ENCODE assay signal across 9 cellular contexts in genomic region chr1:217134857-217135568, GRCh38.
DNase-seq lines count a peak whose midpoint lies in the region; ATAC-seq and TF ChIP-seq lines count a peak whose summit lies in the region.
"Had no signal": no experiment of that assay in that cellular context is flagged by ENCODE, and none has a peak within 500 bp of the region (broad histone marks: within the 10 kb centered on the region; RNA-seq: fewer than 3 reads in every experiment).

No MANE protein-coding gene starts in this region.

- no peak for TF ChIP-seq EP300 in gastroesophageal sphincter (IDR thresholded peaks at IDR 0.05)

- peak; percentile 55 for DNase-seq in NCI-H510A treated with DMSO at 0.1 percent for 48 hours (lab: John Stamatoyannopoulos, UW)
- DNase-seq in skeletal muscle cell (ENCODE audit: low read depth), result no peak
- no peak for DNase-seq in HuH-7 (ENCODE audit: low spot score)
- DNase-seq in activated CD4-positive, alpha-beta T cell treated with anti-CD3 and anti-CD28 coated beads for 36 hours, result no peak
- DNase-seq in effector memory CD8-positive, alpha-beta T cell, result no peak

- 2 to 11% methylated on average over 13 of the region's 49 CpGs for WGBS in gastroesophageal sphincter (ENCODE audit: low coverage in 1 of 2), 2 donors

- no peaks in the 10 kb centered on the region for H3K9me3 Mint-ChIP-seq in activated CD4-positive, alpha-beta T cell treated with anti-CD3 and anti-CD28 coated beads for 36 hours (ENCODE audit: low read depth)
- H3K9me3 Mint-ChIP-seq in effector memory CD8-positive, alpha-beta T cell, result peaks cover 0 to 6% of the 10 kb centered on the region in 2 donors

- no peak for TF ChIP-seq POLR2A in gastroesophageal sphincter (IDR thresholded peaks at IDR 0.05)

- no peak for TF ChIP-seq CTCF in gastroesophageal sphincter (IDR thresholded peaks at IDR 0.05)

- intact Hi-C loops in activated CD4-positive, alpha-beta T cell treated with anti-CD3 and anti-CD28 coated beads for 36 hours (cut with DNase I, micrococcal nuclease), result loop anchor here in 1 of 2 experiments (5.0 kb wide), 1 partner anchor 1032 kb away; no protein-coding TSS in a partner anchor

- CTCF ChIA-PET in activated CD4-positive, alpha-beta T cell treated with anti-CD3 and anti-CD28 coated beads for 36 hours (lab: Charles Lee), result no interaction called here

- peak overlapping the region in 3 of 4 donors; percentile 52 to 79 (median 70) for H3K27ac ChIP-seq in gastroesophageal sphincter

- no peaks in the 10 kb centered on the region for H3K9me3 ChIP-seq in gastroesophageal sphincter

- H3K4me1 ChIP-seq in gastroesophageal sphincter, result peaks cover 0 to 37% (median 0%) of the 10 kb centered on the region in 3 donors

- H3K27ac Mint-ChIP-seq in activated CD4-positive, alpha-beta T cell treated with anti-CD3 and anti-CD28 coated beads for 36 hours, result no peak overlapping the region
- H3K27ac Mint-ChIP-seq in effector memory CD8-positive, alpha-beta T cell, result no peak overlapping the region

- H3K4me3 ChIP-seq in gastroesophageal sphincter, result peak overlapping the region; percentile 31 to 58
- H3K4me3 ChIP-seq in skeletal muscle cell (ENCODE audit: low read depth, low read length), result peak overlapping the region; percentile 55
- H3K4me3 ChIP-seq: K562 had no signal

- POLR2A ChIA-PET in activated CD4-positive, alpha-beta T cell treated with anti-CD3 and anti-CD28 coated beads for 36 hours (lab: Charles Lee), result no interaction called here

- H3K27me3 ChIP-seq in gastroesophageal sphincter, result peaks cover 55% of the 10 kb centered on the region

- H3K36me3 Mint-ChIP-seq in activated CD4-positive, alpha-beta T cell treated with anti-CD3 and anti-CD28 coated beads for 36 hours (ENCODE audit: low read depth), result peaks cover 1% of the 10 kb centered on the region
- H3K36me3 Mint-ChIP-seq in effector memory CD8-positive, alpha-beta T cell (ENCODE audit: insufficient read depth), result no peaks in the 10 kb centered on the region

- ATAC-seq in GM19023 (IDR thresholded peaks at IDR 0.05; ENCODE audit: unreplicated experiment), result peak; percentile 51
- no peak for ATAC-seq in gastroesophageal sphincter
- ATAC-seq in activated CD4-positive, alpha-beta T cell treated with anti-CD3 and anti-CD28 coated beads for 36 hours, result no peak
- ATAC-seq in HG03521 (IDR thresholded peaks at IDR 0.05; ENCODE audit: unreplicated experiment), result no peak
- no peak for ATAC-seq in effector memory CD8-positive, alpha-beta T cell (replicated peaks)
- ATAC-seq: K562 had no signal

- peaks cover 3% of the 10 kb centered on the region for H3K4me1 Mint-ChIP-seq in activated CD4-positive, alpha-beta T cell treated with anti-CD3 and anti-CD28 coated beads for 36 hours
- no peaks in the 10 kb centered on the region for H3K4me1 Mint-ChIP-seq in effector memory CD8-positive, alpha-beta T cell (ENCODE audit: low read depth in 2 of 2)

- no peak overlapping the region for H3K4me3 Mint-ChIP-seq in activated CD4-positive, alpha-beta T cell treated with anti-CD3 and anti-CD28 coated beads for 36 hours
- H3K4me3 Mint-ChIP-seq in effector memory CD8-positive, alpha-beta T cell, result no peak overlapping the region

- H3K36me3 ChIP-seq in gastroesophageal sphincter, result no peaks in the 10 kb centered on the region

- H3K27me3 Mint-ChIP-seq in activated CD4-positive, alpha-beta T cell treated with anti-CD3 and anti-CD28 coated beads for 36 hours, result peaks cover 67% of the 10 kb centered on the region
- H3K27me3 Mint-ChIP-seq in effector memory CD8-positive, alpha-beta T cell, result peaks cover 55 to 72% of the 10 kb centered on the region in 2 donors
